ENCODE assay signal across 15 cellular contexts in genomic region chr9:20562051-20562450, GRCh38.
A peak's percentile ranks its signal among the peaks of the same experiment; 100 is the strongest.
DNase-seq lines count a peak whose midpoint lies in the region; ATAC-seq and TF ChIP-seq lines count a peak whose summit lies in the region.
"Had no signal": no experiment of that assay in that cellular context is flagged by ENCODE, and none has a peak within 500 bp of the region (broad histone marks: within the 10 kb centered on the region; RNA-seq: fewer than 3 reads in every experiment).

No MANE protein-coding gene starts in this region.

- ATAC-seq in GM18511 (IDR thresholded peaks at IDR 0.05; ENCODE audit: unreplicated experiment) (peak; percentile 68), T-helper 17 cell (peak; percentile 44), HG03378 (IDR thresholded peaks at IDR 0.05; ENCODE audit: unreplicated experiment) (no peak), HG02970 (IDR thresholded peaks at IDR 0.05; ENCODE audit: low FRiP score, unreplicated experiment) (no peak)
- ATAC-seq: left colon, right lobe of liver had no signal

- no peak overlapping the region for H3K27ac ChIP-seq in sigmoid colon
- H3K27ac ChIP-seq: right lobe of liver, thoracic aorta had no signal

- DNase-seq in HCEC 1CT: peak; percentile 41
- no peak for DNase-seq in T-helper 17 cell
- DNase-seq in fibroblast of villous mesenchyme (ENCODE audit: low read depth): peak; percentile 23
- no peak for DNase-seq in sigmoid colon
- DNase-seq: effector CD4-positive, alpha-beta T cell; glutamatergic neuron; KBM-7; left colon; naive B cell; NCI-H187 treated with DMSO at 0.1 percent for 48 hours; right lobe of liver had no signal

- H3K4me3 Mint-ChIP-seq in T-helper 17 cell: peak overlapping the region; percentile 9
- H3K4me3 Mint-ChIP-seq: naive B cell had no signal

- intact Hi-C loops in sigmoid colon (cut with DNase I): loop anchor here (5.0 to 10.0 kb wide), 2 partner anchors 35 to 637 kb away; no protein-coding TSS in a partner anchor

- no peaks in the 10 kb centered on the region for H3K36me3 ChIP-seq in sigmoid colon
- H3K36me3 ChIP-seq: right lobe of liver, thoracic aorta had no signal

- H3K36me3 Mint-ChIP-seq in T-helper 17 cell (ENCODE audit: low read depth): no peaks in the 10 kb centered on the region
- H3K36me3 Mint-ChIP-seq: naive B cell had no signal

- H3K27me3 Mint-ChIP-seq in T-helper 17 cell: no peaks in the 10 kb centered on the region
- H3K27me3 Mint-ChIP-seq: naive B cell had no signal

- TF ChIP-seq POLR2A in sigmoid colon (IDR thresholded peaks at IDR 0.05): no peak

- no peaks in the 10 kb centered on the region for H3K9me3 ChIP-seq in T-helper 17 cell (ENCODE audit: control insufficient read depth, low read length, poor library complexity, severe bottlenecking)
- H3K9me3 ChIP-seq in sigmoid colon: no peaks in the 10 kb centered on the region
- H3K9me3 ChIP-seq: right lobe of liver, thoracic aorta had no signal

- H3K27me3 ChIP-seq in sigmoid colon: no peaks in the 10 kb centered on the region
- H3K27me3 ChIP-seq: right lobe of liver had no signal

- TF ChIP-seq EP300 in sigmoid colon (IDR thresholded peaks at IDR 0.05): no peak

- peaks cover 2 to 77% (median 65%) of the 10 kb centered on the region in 4 donors for H3K4me1 ChIP-seq in sigmoid colon
- H3K4me1 ChIP-seq: right lobe of liver had no signal

- H3K4me1 Mint-ChIP-seq in T-helper 17 cell: peaks cover 54% of the 10 kb centered on the region

- WGBS in sigmoid colon, 2 donors: 83 to 87% methylated on average over 2 of the region's 2 CpGs

- no peak overlapping the region for H3K27ac Mint-ChIP-seq in T-helper 17 cell
- H3K27ac Mint-ChIP-seq: naive B cell had no signal

- H3K4me3 ChIP-seq in fibroblast of villous mesenchyme (ENCODE audit: low read depth, low read length): no peak overlapping the region
- H3K4me3 ChIP-seq in sigmoid colon: no peak overlapping the region
- H3K4me3 ChIP-seq: right lobe of liver, thoracic aorta had no signal

- TF ChIP-seq CTCF in fibroblast of villous mesenchyme (IDR thresholded peaks at IDR 0.05; ENCODE audit: insufficient read depth, low read depth, low read length) (no peak), sigmoid colon (IDR thresholded peaks at IDR 0.05) (no peak)

Comparison
In these comparisons a context has a peak if more than half of its experiments do, and no peak if none do; other contexts are left out.
1. ATAC-seq: peak in GM18511 (single experiment) and T-helper 17 cell (single experiment); none in HG03378 (single experiment) and HG02970 (single experiment).
2. DNase-seq: peak in HCEC 1CT (single experiment) and fibroblast of villous mesenchyme (single experiment); none in T-helper 17 cell (0 of 3) and sigmoid colon (single experiment).